ENCODE assay signal across 29 cellular contexts in the genomic region with DNA sequence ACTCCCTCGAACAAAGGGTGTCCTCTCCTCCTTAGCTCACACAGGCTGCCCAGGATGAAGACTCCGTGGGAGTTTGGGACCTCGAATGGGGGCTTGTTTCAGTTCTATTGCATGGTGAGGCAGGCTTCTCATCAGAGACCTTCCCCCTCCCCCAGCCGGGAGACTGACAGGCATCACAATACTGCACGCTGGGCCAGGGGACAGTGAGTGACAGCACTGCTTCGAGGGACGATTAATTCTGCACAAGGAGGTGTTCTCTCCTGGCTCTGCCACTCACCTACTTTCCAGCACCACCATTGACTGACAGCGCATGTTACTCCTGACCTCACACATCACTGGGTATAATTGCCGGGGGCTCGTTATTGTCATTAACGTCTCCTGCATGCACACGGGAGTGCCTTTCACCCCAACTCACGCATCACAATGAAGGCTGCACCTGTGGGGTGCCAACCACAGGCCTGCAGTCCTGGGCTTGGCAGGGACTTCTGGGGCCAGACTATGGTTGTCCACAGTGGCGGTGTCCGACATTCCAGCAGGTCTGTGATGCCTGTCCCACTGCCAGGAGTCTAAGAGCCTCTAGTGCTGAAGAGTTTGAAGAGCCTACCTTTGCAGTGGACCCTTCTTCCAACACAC.
"Had no signal": no experiment of that assay in that cellular context is flagged by ENCODE, and none has a peak within 500 bp of the region (broad histone marks: within the 10 kb centered on the region; RNA-seq: fewer than 3 reads in every experiment).

No MANE protein-coding gene starts in this region.

- H3K9me3 Mint-ChIP-seq: activated naive CD4-positive, alpha-beta T cell treated with anti-CD3 and anti-CD28 coated beads, Interleukin-2, amount 10 ng/mL, durations not matched to agents 7 days and 5 days; activated naive CD8-positive, alpha-beta T cell treated with anti-CD3 and anti-CD28 coated beads, Interleukin-2, amount 10 ng/mL, durations not matched to agents 7 days and 5 days; activated T-cell treated with anti-CD3 and anti-CD28 coated beads, Interleukin-2, amount 50 U/mL, for 24 hours had no signal

- H3K36me3 Mint-ChIP-seq: activated CD4-positive, alpha-beta memory T cell treated with anti-CD3 and anti-CD28 coated beads for 36 hours; activated CD8-positive, alpha-beta memory T cell treated with anti-CD3 and anti-CD28 coated beads, Interleukin-2, amount 10 ng/mL, durations not matched to agents 7 days and 5 days; activated naive CD4-positive, alpha-beta T cell treated with anti-CD3 and anti-CD28 coated beads, Interleukin-2, amount 10 ng/mL, durations not matched to agents 7 days and 5 days; activated naive CD4-positive, alpha-beta T cell treated with anti-CD3 and anti-CD28 coated beads, Interleukin-2, amount 50 U/mL, for 72 hours; activated naive CD8-positive, alpha-beta T cell treated with anti-CD3 and anti-CD28 coated beads, Interleukin-2, amount 10 ng/mL, durations not matched to agents 7 days and 5 days; brain had no signal

- H3K4me1 Mint-ChIP-seq: activated CD8-positive, alpha-beta memory T cell treated with anti-CD3 and anti-CD28 coated beads, Interleukin-2, amount 10 ng/mL, durations not matched to agents 7 days and 5 days; activated naive CD4-positive, alpha-beta T cell treated with anti-CD3 and anti-CD28 coated beads, Interleukin-2, amount 10 ng/mL, durations not matched to agents 7 days and 5 days; activated naive CD8-positive, alpha-beta T cell treated with anti-CD3 and anti-CD28 coated beads, Interleukin-2, amount 10 ng/mL, durations not matched to agents 7 days and 5 days; brain had no signal

- FAIRE-seq: endometrium, endothelial cell of umbilical vein had no signal

- H3K27me3 Mint-ChIP-seq: activated CD4-positive, alpha-beta memory T cell treated with anti-CD3 and anti-CD28 coated beads for 36 hours; activated CD8-positive, alpha-beta memory T cell treated with anti-CD3 and anti-CD28 coated beads, Interleukin-2, amount 10 ng/mL, durations not matched to agents 7 days and 5 days; activated naive CD4-positive, alpha-beta T cell treated with anti-CD3 and anti-CD28 coated beads, Interleukin-2, amount 10 ng/mL, durations not matched to agents 7 days and 5 days; activated naive CD8-positive, alpha-beta T cell treated with anti-CD3 and anti-CD28 coated beads, Interleukin-2, amount 10 ng/mL, durations not matched to agents 7 days and 5 days; activated T-cell treated with anti-CD3 and anti-CD28 coated beads, Interleukin-2, amount 50 U/mL, for 24 hours had no signal

- H3K9me3 ChIP-seq: ascending aorta, breast epithelium, colonic mucosa, esophagus squamous epithelium had no signal

- H3K27ac ChIP-seq: ascending aorta, breast epithelium, cardiac muscle cell, colonic mucosa, epithelial cell of prostate, esophagus squamous epithelium, gastroesophageal sphincter, heart right ventricle had no signal

- H3K4me3 Mint-ChIP-seq: activated CD4-positive, alpha-beta memory T cell treated with anti-CD3 and anti-CD28 coated beads for 36 hours; activated CD8-positive, alpha-beta memory T cell treated with anti-CD3 and anti-CD28 coated beads, Interleukin-2, amount 10 ng/mL, durations not matched to agents 7 days and 5 days; activated CD8-positive, alpha-beta T cell treated with anti-CD3 and anti-CD28 coated beads, Interleukin-2, amount 10 ng/mL, durations not matched to agents 7 days and 5 days; activated naive CD4-positive, alpha-beta T cell treated with anti-CD3 and anti-CD28 coated beads, Interleukin-2, amount 10 ng/mL, durations not matched to agents 7 days and 5 days; activated naive CD8-positive, alpha-beta T cell treated with anti-CD3 and anti-CD28 coated beads, Interleukin-2, amount 10 ng/mL, durations not matched to agents 7 days and 5 days; activated T-cell treated with anti-CD3 and anti-CD28 coated beads, Interleukin-2, amount 50 U/mL, for 24 hours; activated T-cell treated with anti-CD3 and anti-CD28 coated beads, Interleukin-2, amount 50 U/mL, for 72 hours; brain had no signal

- H3K4me3 ChIP-seq: ascending aorta, breast epithelium, cardiac muscle cell, colonic mucosa, esophagus squamous epithelium, gastroesophageal sphincter, heart right ventricle had no signal

- H3K27me3 ChIP-seq: ascending aorta, breast epithelium, cardiac muscle cell, colonic mucosa, esophagus squamous epithelium, gastroesophageal sphincter had no signal

- DNase-seq: activated CD4-positive, alpha-beta memory T cell treated with anti-CD3 and anti-CD28 coated beads for 36 hours; activated CD4-positive, alpha-beta T cell treated with anti-CD3 and anti-CD28 coated beads for 48 hours; activated CD8-positive, alpha-beta memory T cell treated with anti-CD3 and anti-CD28 coated beads, Interleukin-2, amount 10 ng/mL, durations not matched to agents 7 days and 5 days; activated CD8-positive, alpha-beta memory T cell treated with anti-CD3 and anti-CD28 coated beads, Interleukin-2, amount 50 U/mL, for 4 hours; activated CD8-positive, alpha-beta T cell treated with anti-CD3 and anti-CD28 coated beads, Interleukin-2, amount 10 ng/mL, durations not matched to agents 7 days and 5 days; activated gamma-delta T cell; activated naive CD4-positive, alpha-beta T cell; activated naive CD4-positive, alpha-beta T cell treated with anti-CD3 and anti-CD28 coated beads, Interleukin-2, amount 10 ng/mL, durations not matched to agents 7 days and 5 days; activated naive CD8-positive, alpha-beta T cell treated with anti-CD3 and anti-CD28 coated beads, Interleukin-2, amount 10 ng/mL, durations not matched to agents 7 days and 5 days; activated T-cell treated with anti-CD3 and anti-CD28 coated beads for 4 hours; activated T-cell treated with anti-CD3 and anti-CD28 coated beads, Interleukin-2, amount 50 U/mL, for 24 hours; activated T-cell treated with anti-CD3 and anti-CD28 coated beads, Interleukin-2, amount 50 U/mL, for 72 hours; central memory CD4-positive, alpha-beta T cell; cerebellar nuclear complex; colonic mucosa; effector CD8-positive, alpha-beta T cell; esophagus squamous epithelium; foreskin melanocyte; heart right ventricle; T-helper 2 cell had no signal

- H3K27ac Mint-ChIP-seq: activated CD4-positive, alpha-beta memory T cell treated with anti-CD3 and anti-CD28 coated beads for 36 hours; activated CD8-positive, alpha-beta memory T cell treated with anti-CD3 and anti-CD28 coated beads, Interleukin-2, amount 10 ng/mL, durations not matched to agents 7 days and 5 days; activated CD8-positive, alpha-beta T cell treated with anti-CD3 and anti-CD28 coated beads, Interleukin-2, amount 10 ng/mL, durations not matched to agents 7 days and 5 days; activated naive CD4-positive, alpha-beta T cell treated with anti-CD3 and anti-CD28 coated beads, Interleukin-2, amount 10 ng/mL, durations not matched to agents 7 days and 5 days; activated naive CD4-positive, alpha-beta T cell treated with anti-CD3 and anti-CD28 coated beads, Interleukin-2, amount 50 U/mL, for 72 hours; activated naive CD8-positive, alpha-beta T cell treated with anti-CD3 and anti-CD28 coated beads, Interleukin-2, amount 10 ng/mL, durations not matched to agents 7 days and 5 days; activated T-cell treated with anti-CD3 and anti-CD28 coated beads, Interleukin-2, amount 50 U/mL, for 24 hours; activated T-cell treated with anti-CD3 and anti-CD28 coated beads, Interleukin-2, amount 50 U/mL, for 72 hours; brain had no signal

- H3K36me3 ChIP-seq: ascending aorta, breast epithelium, cardiac muscle cell, colonic mucosa, esophagus squamous epithelium, gastroesophageal sphincter, heart right ventricle had no signal

- H3K4me1 ChIP-seq: ascending aorta, breast epithelium, colonic mucosa, esophagus squamous epithelium, gastroesophageal sphincter, heart right ventricle had no signal
